Comparison of ENCODE assay signal across 9 cellular contexts in genomic region chr15:75727851-75728715, GRCh38. TPM values are rescaled to one million over a fixed set of nuclear protein-coding genes. Genes with fewer than 3 reads are reported as not detected.
A peak's percentile ranks its signal among the peaks of the same experiment; 100 is the strongest.
DNase-seq lines count a peak whose midpoint lies in the region; ATAC-seq and TF ChIP-seq lines count a peak whose summit lies in the region.
"Had no signal": no experiment of that assay in that cellular context is flagged by ENCODE, and none has a peak within 500 bp of the region (broad histone marks: within the 10 kb centered on the region; RNA-seq: fewer than 3 reads in every experiment).

No MANE protein-coding gene starts in this region.

- ATAC-seq in aorta (ENCODE audit: low FRiP score) (no peak), GM19035 (IDR thresholded peaks at IDR 0.05; ENCODE audit: unreplicated experiment) (no peak)

- no peaks in the 10 kb centered on the region for H3K9me3 ChIP-seq in parathyroid adenoma (ENCODE audit: control insufficient read depth, low read length)
- H3K9me3 ChIP-seq in aorta (ENCODE audit: control insufficient read depth, low read length): no peaks in the 10 kb centered on the region
- H3K9me3 ChIP-seq: BLaER1 had no signal

- no peaks in the 10 kb centered on the region for H3K79me2 ChIP-seq in parathyroid adenoma

- no peaks in the 10 kb centered on the region for H3K4me1 ChIP-seq in parathyroid adenoma
- H3K4me1 ChIP-seq in aorta (ENCODE audit: control insufficient read depth in 1 of 2, insufficient read depth in 2 of 2, low read length in 2 of 2): no peaks in the 10 kb centered on the region

- DNase-seq in NCI-H1436 (lab: John Stamatoyannopoulos, UW): peak; percentile 46
- DNase-seq in NCI-H1436 treated with DMSO at 0.1 percent for 48 hours (lab: John Stamatoyannopoulos, UW): no peak
- peak; percentile 13 for DNase-seq in NCI-H774 (lab: John Stamatoyannopoulos, UW)
- peak; percentile 84 for DNase-seq in activated CD8-positive, alpha-beta memory T cell treated with anti-CD3 and anti-CD28 coated beads, Interleukin-2, amount 50 U/mL, for 48 hours
- peak; percentile 25 for DNase-seq in fibroblast of gingiva (ENCODE audit: low read depth)
- peak; percentile 75 to 87 for DNase-seq in aorta

- no peak overlapping the region for H2AFZ ChIP-seq in parathyroid adenoma

- H3K27me3 ChIP-seq in parathyroid adenoma (ENCODE audit: control insufficient read depth, insufficient read depth, low read length) (no peaks in the 10 kb centered on the region), aorta (ENCODE audit: control insufficient read depth in 1 of 2, insufficient read depth in 2 of 2, low read length in 1 of 2) (no peaks in the 10 kb centered on the region)
- H3K27me3 ChIP-seq: BLaER1 had no signal

- intact Hi-C loops in aorta (cut with DNase I): loop anchor here (5.0 kb wide), 1 partner anchor 74 kb away; no protein-coding TSS in a partner anchor

- TF ChIP-seq CTCF in parathyroid adenoma (IDR thresholded peaks at IDR 0.05): peak; percentile 50

- 58 to 60% methylated on average over 17 of the region's 17 CpGs for WGBS in aorta, 2 donors

- H3K4me3 ChIP-seq in parathyroid adenoma (ENCODE audit: low read depth, low read length) (no peak overlapping the region), aorta (ENCODE audit: low read length in 2 of 2) (no peak overlapping the region)
- H3K4me3 ChIP-seq: BLaER1 had no signal

- H3K36me3 ChIP-seq in parathyroid adenoma (ENCODE audit: control insufficient read depth, insufficient read depth, low read length): no peaks in the 10 kb centered on the region
- H3K36me3 ChIP-seq in aorta (ENCODE audit: control insufficient read depth in 1 of 2, insufficient read depth in 2 of 2, low read length in 1 of 2): no peaks in the 10 kb centered on the region
- H3K36me3 ChIP-seq: BLaER1 had no signal

- no peak overlapping the region for H3K4me2 ChIP-seq in parathyroid adenoma (ENCODE audit: low read length)
- H3K4me2 ChIP-seq: BLaER1 had no signal

- H3K27ac ChIP-seq in parathyroid adenoma (no peak overlapping the region), aorta (ENCODE audit: low read depth in 1 of 2, low read length in 2 of 2) (no peak overlapping the region)
- H3K27ac ChIP-seq: BLaER1 had no signal

- no peak overlapping the region for H3K9ac ChIP-seq in parathyroid adenoma

RNA-seq across cellular contexts. Expression of gene CSPG4, which starts 15.4 kb away (rescaled TPM):
- 100 to 1,000 TPM in 1 of 2 donors, 10 to 100 TPM in 1; 86.8 to 160 TPM for total RNA-seq in aorta
- 10 to 100 TPM; 10.6 to 45.1 TPM for polyA plus RNA-seq in aorta
